In the genomic region with DNA sequence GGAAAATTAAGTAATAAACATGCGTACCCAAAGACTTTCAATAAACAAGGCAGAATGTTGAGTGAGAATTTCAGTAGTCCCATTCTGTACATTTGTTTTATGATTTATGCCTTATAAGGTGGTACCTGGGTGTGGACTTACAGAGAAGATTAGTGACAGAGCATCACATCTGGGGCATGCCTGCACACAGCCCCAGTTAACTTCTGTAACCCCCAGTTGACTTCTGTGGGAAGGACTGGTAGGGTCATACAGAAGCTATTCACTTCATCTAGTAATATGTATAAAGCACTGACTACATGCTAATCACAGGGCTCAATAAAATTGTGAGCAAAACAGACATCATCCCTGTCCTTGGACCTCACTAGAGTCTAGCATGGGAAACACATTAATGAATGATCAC, we compare ENCODE assay signal across 30 cellular contexts.
"Had no signal": no experiment of that assay in that cellular context is flagged by ENCODE, and none has a peak within 500 bp of the region (broad histone marks: within the 10 kb centered on the region; RNA-seq: fewer than 3 reads in every experiment).

No MANE protein-coding gene starts in this region.

- H3K27me3 Mint-ChIP-seq: activated CD4-positive, alpha-beta memory T cell treated with anti-CD3 and anti-CD28 coated beads for 36 hours; activated CD4-positive, alpha-beta T cell treated with anti-CD3 and anti-CD28 coated beads, Interleukin-2, amount 10 ng/mL, durations not matched to agents 7 days and 5 days; activated naive CD8-positive, alpha-beta T cell treated with anti-CD3 and anti-CD28 coated beads, Interleukin-2, amount 50 U/mL, for 24 hours; activated T-cell treated with anti-CD3 and anti-CD28 coated beads, Interleukin-2, amount 50 U/mL, for 24 hours; brain; T-helper 17 cell had no signal

- H3K9ac ChIP-seq: KMS-11 had no signal

- H3K27ac Mint-ChIP-seq: activated CD4-positive, alpha-beta memory T cell treated with anti-CD3 and anti-CD28 coated beads for 36 hours; activated CD4-positive, alpha-beta T cell treated with anti-CD3 and anti-CD28 coated beads, Interleukin-2, amount 10 ng/mL, durations not matched to agents 7 days and 5 days; activated naive CD8-positive, alpha-beta T cell treated with anti-CD3 and anti-CD28 coated beads, Interleukin-2, amount 50 U/mL, for 24 hours; activated T-cell treated with anti-CD3 and anti-CD28 coated beads, Interleukin-2, amount 50 U/mL, for 24 hours; activated T-helper 1 cell treated with anti-CD3 and anti-CD28 coated beads, Interleukin-12 subunit alpha, Interleukin-12 subunit beta, Interleukin-2, Interleukin-4 antibody, amounts not matched to agents 30 ng/mL and 10 ng/mL and 1 ng/mL, durations not matched to agents 14 hours and 24 hours and 36 hours; brain; T-helper 17 cell had no signal

- DNase-seq: activated CD4-positive, alpha-beta memory T cell treated with anti-CD3 and anti-CD28 coated beads for 36 hours; activated CD4-positive, alpha-beta T cell treated with anti-CD3 and anti-CD28 coated beads, Interleukin-2, amount 10 ng/mL, durations not matched to agents 7 days and 5 days; activated CD4-positive, CD25-positive, alpha-beta regulatory T cell; activated gamma-delta T cell; activated naive CD4-positive, alpha-beta T cell treated with anti-CD3 and anti-CD28 coated beads, Interleukin-2, amount 50 U/mL, for 16 hours; activated naive CD8-positive, alpha-beta T cell treated with anti-CD3 and anti-CD28 coated beads, Interleukin-2, amount 50 U/mL, for 24 hours; activated T-cell treated with anti-CD3 and anti-CD28 coated beads, Interleukin-2, amount 50 U/mL, for 24 hours; amygdala; IMR-90; MM.1S; NCI-H1105; NCI-H1436; NCI-H1694 treated with DMSO at 0.1 percent for 48 hours; NCI-H2029 treated with DMSO at 0.1 percent for 48 hours; NCI-H345; NCI-H510A; NCI-H526 treated with DMSO at 0.1 percent for 48 hours; NCI-H82; Peyer's patch; SHP77; SW 1271; T-helper 17 cell; T-helper 9 cell had no signal

- H3K4me3 ChIP-seq: cardiac muscle cell, Peyer's patch, SJSA1 had no signal

- H3K4me2 ChIP-seq: KMS-11 had no signal

- H3K27ac ChIP-seq: cardiac muscle cell, KMS-11, Peyer's patch, RWPE1, SJSA1 had no signal

- H3K27me3 ChIP-seq: cardiac muscle cell, Peyer's patch, SJSA1 had no signal

- H3K9me3 ChIP-seq: Peyer's patch, SJSA1 had no signal

- ATAC-seq: activated naive CD8-positive, alpha-beta T cell treated with anti-CD3 and anti-CD28 coated beads, Interleukin-2, amount 50 U/mL, for 24 hours; SK-N-SH treated with all-trans-retinoic acid at 6 μM for 48 hours; T-helper 17 cell had no signal

- H3K36me3 ChIP-seq: cardiac muscle cell, SJSA1 had no signal

- H3K9me3 Mint-ChIP-seq: activated CD4-positive, alpha-beta memory T cell treated with anti-CD3 and anti-CD28 coated beads for 36 hours; activated naive CD8-positive, alpha-beta T cell treated with anti-CD3 and anti-CD28 coated beads, Interleukin-2, amount 50 U/mL, for 24 hours; activated T-cell treated with anti-CD3 and anti-CD28 coated beads, Interleukin-2, amount 50 U/mL, for 24 hours had no signal

- H3K4me3 Mint-ChIP-seq: activated CD4-positive, alpha-beta memory T cell treated with anti-CD3 and anti-CD28 coated beads for 36 hours; activated CD4-positive, alpha-beta T cell treated with anti-CD3 and anti-CD28 coated beads, Interleukin-2, amount 10 ng/mL, durations not matched to agents 7 days and 5 days; activated naive CD8-positive, alpha-beta T cell treated with anti-CD3 and anti-CD28 coated beads, Interleukin-2, amount 50 U/mL, for 24 hours; activated T-cell treated with anti-CD3 and anti-CD28 coated beads, Interleukin-2, amount 50 U/mL, for 24 hours; activated T-helper 1 cell treated with anti-CD3 and anti-CD28 coated beads, Interleukin-12 subunit alpha, Interleukin-12 subunit beta, Interleukin-2, Interleukin-4 antibody, amounts not matched to agents 30 ng/mL and 10 ng/mL and 1 ng/mL, durations not matched to agents 14 hours and 24 hours and 36 hours; brain; T-helper 17 cell had no signal

- H3K4me1 ChIP-seq: Peyer's patch had no signal
